In the genomic region with DNA sequence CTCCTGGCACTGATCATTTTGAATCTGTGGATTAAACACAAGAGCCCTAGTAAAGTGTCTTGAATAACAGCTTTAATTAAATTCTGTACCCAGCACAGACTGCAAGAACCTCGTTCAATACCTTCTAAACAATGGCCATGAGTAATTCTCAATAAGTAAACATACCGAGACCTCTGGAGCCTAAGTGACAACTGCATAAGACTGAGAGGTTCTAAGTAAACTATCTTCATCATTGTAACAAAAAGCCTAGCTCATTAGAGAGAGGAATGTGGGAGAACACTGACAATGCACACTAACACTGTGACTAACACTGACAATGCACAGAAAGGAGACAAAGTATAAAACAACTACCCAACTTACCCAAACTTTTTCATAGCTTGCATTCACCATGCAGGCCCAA, we compare ENCODE assay signal across 27 cellular contexts.
DNase-seq lines count a peak whose midpoint lies in the region; ATAC-seq, FAIRE-seq and TF ChIP-seq lines count a peak whose summit lies in the region.
"Had no signal": no experiment of that assay in that cellular context is flagged by ENCODE, and none has a peak within 500 bp of the region (broad histone marks: within the 10 kb centered on the region; RNA-seq: fewer than 3 reads in every experiment).

No MANE protein-coding gene starts in this region.

- CTCF ChIA-PET in K562 (lab: Yijun Ruan, JAX; ENCODE audit: low intra/inter-chr PET ratio): interaction anchor here (1.6 kb wide), 1 partner anchor 207 kb away, joined by 4 read pairs; no protein-coding TSS in a partner anchor

- no peak overlapping the region for H3K4me2 ChIP-seq in K562 (ENCODE audit: insufficient read depth, low read length)

- H3K4me1 ChIP-seq in K562 (replicated peaks in 1 of 2; ENCODE audit: control insufficient read depth in 2 of 2, insufficient read depth in 2 of 2, low read length in 2 of 2): peaks cover 0 to 6% of the 10 kb centered on the region in 2 experiments; a peak in 1 of 5 replicates
- H3K4me1 ChIP-seq: right atrium auricular region, vagina had no signal

- 49% methylated on average over 2 of the region's 2 CpGs for WGBS in K562 (ENCODE audit: insufficient coverage, low coverage, missing lambda C conversion rate)

- no peak for TF ChIP-seq RAD21 in K562 (CRISPR knock-in tag; conservative IDR thresholded peaks at IDR 0.05 in 1 of 2, IDR thresholded peaks at IDR 0.05 in 1 of 2)

- no peaks in the 10 kb centered on the region for H4K20me1 ChIP-seq in K562 (replicated peaks; ENCODE audit: control insufficient read depth, insufficient read depth, low read length)

- no peak overlapping the region for H3K27ac ChIP-seq in K562 (ENCODE audit: extremely low read depth, low read depth, low read length)
- peak overlapping the region; percentile 60 for H3K27ac ChIP-seq in layer of hippocampus (ENCODE audit: low read depth, low read length)
- H3K27ac ChIP-seq in substantia nigra (ENCODE audit: low read depth, low read length, poor library complexity, severe bottlenecking): peak overlapping the region; percentile 71
- no peak overlapping the region for H3K27ac ChIP-seq in coronary artery
- H3K27ac ChIP-seq: C4-2B, lower lobe of right lung, right atrium auricular region, vagina had no signal

- H2AFZ ChIP-seq in K562 (ENCODE audit: low read depth, low read length): no peak overlapping the region

- intact Hi-C loops in K562 (cut with micrococcal nuclease): loop anchor here (5.0 kb wide), 1 partner anchor 60 kb away; no protein-coding TSS in a partner anchor

- in situ Hi-C loops in K562 (cut with MboI): no loop called here

- H3K27me3 ChIP-seq in K562 (ENCODE audit: control insufficient read depth in 2 of 2, insufficient read depth in 2 of 2, low read length in 2 of 2) (no peaks in the 10 kb centered on the region), layer of hippocampus (ENCODE audit: control insufficient read depth, insufficient read depth, low read length) (no peaks in the 10 kb centered on the region)
- H3K27me3 ChIP-seq: right atrium auricular region, vagina had no signal

- H3K9me1 ChIP-seq in K562 (ENCODE audit: control insufficient read depth, insufficient read depth, low read length): no peaks in the 10 kb centered on the region

- no peak for FAIRE-seq in K562 (lab: Jason Lieb, UNC)
- FAIRE-seq: GM12892, TTC549 had no signal

- H3K36me3 ChIP-seq in K562 (ENCODE audit: control insufficient read depth, insufficient read depth, low read length): peaks cover 32% of the 10 kb centered on the region
- H3K36me3 ChIP-seq: right atrium auricular region, vagina had no signal

- peak; percentile 22 for DNase-seq in NCI-H1105 treated with DMSO at 0.1 percent for 48 hours (lab: John Stamatoyannopoulos, UW)
- no peak for DNase-seq in K562 (ENCODE audit: extremely low read depth in 1 of 4, low spot score in 3 of 4)
- no peak for DNase-seq in substantia nigra (lab: John Stamatoyannopoulos, UW)
- no peak for DNase-seq in coronary artery (ENCODE audit: low spot score)
- DNase-seq: activated CD4-positive, alpha-beta T cell treated with anti-CD3 and anti-CD28 coated beads for 1 hour; activated CD8-positive, alpha-beta T cell treated with anti-CD3 and anti-CD28 coated beads, Interleukin-2, amount 10 ng/mL, durations not matched to agents 7 days and 5 days; activated gamma-delta T cell; activated T-cell treated with anti-CD3 and anti-CD28 coated beads for 4 hours; cortex of kidney; EL; glutamatergic neuron; lower lobe of right lung; NCI-H1048; NCI-H2029; NCI-H446 treated with DMSO at 0.1 percent for 48 hours; stimulated activated CD4-positive, alpha-beta T cell treated with anti-CD3 and anti-CD28 coated beads, Interleukin-4, amount 100 ng/mL, for 24 hours; stimulated activated naive B cell treated with anti-CD40 and anti-IgM and Interleukin-4, amounts not matched to agents 10 μg/mL and 1 μg/mL and 100 μg/mL, for 72 hours; T-cell had no signal

- no TSS peak for BruUV-seq in K562 (replicated peaks; lab: Mats Ljungman, UMichigan)

- H3K79me2 ChIP-seq in K562 (ENCODE audit: control insufficient read depth, insufficient read depth, low read length): no peaks in the 10 kb centered on the region

- POLR2A ChIA-PET in K562 (lab: Yijun Ruan, JAX): interaction anchor here (0.7 to 1.7 kb wide), 5 partner anchors 8 to 214 kb away, joined by 3 to 4 read pairs (median 3); partner anchors contain the start of gene DMTF1

- TF ChIP-seq EP300 in K562 (IDR thresholded peaks at IDR 0.05; ENCODE audit: low read length): no peak

- H3K9me3 ChIP-seq in K562 (replicated peaks; ENCODE audit: control insufficient read depth, insufficient read depth, low read depth, low read length): no peaks in the 10 kb centered on the region
- H3K9me3 ChIP-seq: lower lobe of right lung, right atrium auricular region, vagina had no signal

- TF ChIP-seq CTCF in K562 (IDR thresholded peaks at IDR 0.05 in 2 of 3, conservative IDR thresholded peaks at IDR 0.05 in 1 of 3; ENCODE audit: insufficient read depth in 2 of 3, low read depth in 1 of 3, low read length in 3 of 3): no peak
- no peak for TF ChIP-seq CTCF in coronary artery (IDR thresholded peaks at IDR 0.05)

- ATAC-seq in K562 (peak; percentile 65), GM21390 (IDR thresholded peaks at IDR 0.05; ENCODE audit: unreplicated experiment) (no peak), SK-N-SH treated with all-trans-retinoic acid at 6 μM for 48 hours (no peak)
- ATAC-seq: activated CD8-positive, alpha-beta T cell treated with anti-CD3 and anti-CD28 coated beads, Interleukin-2, amount 10 ng/mL, durations not matched to agents 7 days and 5 days; HCT116; lower lobe of right lung; stimulated activated naive B cell treated with anti-CD40 and anti-IgM and Interleukin-4, amounts not matched to agents 10 μg/mL and 1 μg/mL and 100 μg/mL, for 72 hours; T-cell had no signal

- H3K4me3 ChIP-seq in K562 (no peak overlapping the region), coronary artery (no peak overlapping the region)
- H3K4me3 ChIP-seq: lower lobe of right lung, right atrium auricular region, vagina had no signal

- no peak overlapping the region for H3K9ac ChIP-seq in K562 (ENCODE audit: insufficient read depth in 1 of 2, low read depth in 2 of 2, low read length in 2 of 2)

- no peak for TF ChIP-seq POLR2A in K562 (conservative IDR thresholded peaks at IDR 0.05)

TF ChIP-seq in K562, 482 proteins besides CTCF, POLR2A, EP300 and RAD21 (continues in another document):
- TF ChIP-seq ARID1B (IDR thresholded peaks at IDR 0.05) (no peak), CHD1 (IDR thresholded peaks at IDR 0.05; ENCODE audit: low read length) (no peak), RBM15 (IDR thresholded peaks at IDR 0.05; ENCODE audit: insufficient read depth, low read length) (no peak), CREBBP (IDR thresholded peaks at IDR 0.05; ENCODE audit: low read depth, low read length) (no peak), ATF6 (CRISPR knock-in tag; IDR thresholded peaks at IDR 0.05) (no peak)

TF ChIP-seq in SK-N-SH treated with all-trans-retinoic acid at 6 μM for 48 hours, 23 proteins besides CTCF, POLR2A, EP300 and RAD21:
- TF ChIP-seq TOX (CRISPR knock-in tag; IDR thresholded peaks at IDR 0.05; ENCODE audit: borderline replicate concordance) (no peak), ZFP3 (CRISPR knock-in tag; IDR thresholded peaks at IDR 0.05) (no peak), ZNF70 (CRISPR knock-in tag; IDR thresholded peaks at IDR 0.05) (no peak), OSR1 (CRISPR knock-in tag; IDR thresholded peaks at IDR 0.05) (no peak), ZNF565 (CRISPR knock-in tag; conservative IDR thresholded peaks at IDR 0.05; ENCODE audit: low read depth) (no peak), BACH2 (CRISPR knock-in tag; IDR thresholded peaks at IDR 0.05; ENCODE audit: borderline replicate concordance) (no peak)

Comparison
In these comparisons a context has a peak if more than half of its experiments do, and no peak if none do; other contexts are left out.
1. H3K27ac ChIP-seq: peak in layer of hippocampus (single experiment) and substantia nigra (single experiment); none in K562 (single experiment) and coronary artery (0 of 2).